In the genomic region with DNA sequence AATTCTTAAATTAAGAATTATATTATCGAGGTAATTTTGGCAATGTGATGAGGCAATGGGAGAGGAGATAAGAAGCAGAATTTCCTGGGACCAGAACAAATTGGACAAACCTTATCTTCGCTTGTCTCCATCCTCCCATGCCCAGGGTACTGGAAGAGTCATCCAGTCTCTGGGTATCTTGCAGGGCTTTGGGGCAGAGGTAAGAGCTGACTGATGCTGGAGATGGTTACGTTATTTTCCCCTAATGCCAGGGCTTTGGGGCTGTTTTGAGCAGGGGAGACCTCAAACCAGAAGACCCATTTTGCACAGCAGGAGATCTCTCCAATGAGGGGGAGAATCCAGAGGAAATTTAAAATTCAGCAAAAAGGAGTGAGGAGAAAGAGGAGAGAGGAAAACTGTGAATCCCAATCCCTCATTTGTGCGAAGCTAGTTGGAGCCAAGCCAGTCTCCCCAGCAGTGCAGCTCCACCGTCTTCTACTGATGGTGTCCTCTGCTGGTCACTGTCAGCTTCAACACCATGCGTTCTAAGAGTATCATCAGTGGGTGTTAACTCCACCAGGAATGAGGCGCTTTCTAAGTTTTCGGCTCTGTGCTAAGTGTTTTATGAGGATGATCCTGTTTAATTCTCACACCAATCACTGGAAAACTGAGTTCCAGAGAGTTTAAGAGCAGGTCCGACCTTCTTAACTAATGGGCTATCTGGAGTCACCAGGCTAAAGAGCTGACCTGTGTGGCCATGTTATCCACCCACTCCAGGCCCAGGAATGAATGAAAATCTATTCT, we compare ENCODE assay signal across 8 cellular contexts.
DNase-seq lines count a peak whose midpoint lies in the region; ATAC-seq and TF ChIP-seq lines count a peak whose summit lies in the region.

No MANE protein-coding gene starts in this region.

- peaks cover 23% of the 10 kb centered on the region for H3K27me3 Mint-ChIP-seq in nephron (ENCODE audit: low read depth)

- no peak for TF ChIP-seq POLR2A in suprapubic skin (IDR thresholded peaks at IDR 0.05)

- H3K4me3 Mint-ChIP-seq in nephron = no peak overlapping the region

- H3K27ac ChIP-seq in fibroblast of lung (ENCODE audit: insufficient read depth, low read length) (no peak overlapping the region), suprapubic skin (no peak overlapping the region)

- WGBS in suprapubic skin = 48% methylated on average over 9 of the region's 9 CpGs

- H3K4me1 ChIP-seq in fibroblast of lung (ENCODE audit: control insufficient read depth, extremely low read depth, insufficient read depth, low read length) = no peaks in the 10 kb centered on the region
- H3K4me1 ChIP-seq in suprapubic skin = peaks cover 3% of the 10 kb centered on the region

- H3K9me3 Mint-ChIP-seq in nephron = peaks cover 22% of the 10 kb centered on the region

- H3K27me3 ChIP-seq in fibroblast of lung (ENCODE audit: control insufficient read depth, insufficient read depth, low read length) (peaks cover 2% of the 10 kb centered on the region), suprapubic skin (no peaks in the 10 kb centered on the region)

- H3K36me3 Mint-ChIP-seq in nephron (ENCODE audit: low read depth) = no peaks in the 10 kb centered on the region

- H3K4me3 ChIP-seq in fibroblast of lung (replicated peaks in 1 of 4; ENCODE audit: control extremely low read depth in 1 of 4, insufficient read depth in 1 of 4, low read depth in 3 of 4, low read length in 4 of 4) (no peak overlapping the region), suprapubic skin (no peak overlapping the region)

- peak; percentile 80 for ATAC-seq in HG03520 (IDR thresholded peaks at IDR 0.05; ENCODE audit: unreplicated experiment)

- no peaks in the 10 kb centered on the region for H3K9me3 ChIP-seq in fibroblast of lung (ENCODE audit: control insufficient read depth, insufficient read depth, low read depth, low read length)
- H3K9me3 ChIP-seq in suprapubic skin = no peaks in the 10 kb centered on the region

- H3K79me2 ChIP-seq in fibroblast of lung (ENCODE audit: control insufficient read depth, insufficient read depth, low read length) = no peaks in the 10 kb centered on the region

- no peak overlapping the region for H2AFZ ChIP-seq in fibroblast of lung (ENCODE audit: low read length)

- H3K4me1 Mint-ChIP-seq in nephron = peaks cover 22% of the 10 kb centered on the region

- H4K20me1 ChIP-seq in fibroblast of lung (ENCODE audit: control insufficient read depth, extremely low read depth, insufficient read depth, low read length) = no peaks in the 10 kb centered on the region

- no peak overlapping the region for H3K9ac ChIP-seq in fibroblast of lung (ENCODE audit: insufficient read depth, low read length)

- DNase-seq in SHP77 (lab: John Stamatoyannopoulos, UW) = peak; percentile 66 to 78
- no peak for DNase-seq in SHP77 treated with DMSO at 0.1 percent for 48 hours (lab: John Stamatoyannopoulos, UW)
- peak; percentile 43 for DNase-seq in NOMO-1 treated with DMSO at 0.1 percent for 48 hours (lab: John Stamatoyannopoulos, UW; ENCODE audit: unreplicated experiment)
- peak; percentile 22 for DNase-seq in activated T-cell treated with anti-CD3 and anti-CD28 coated beads for 4 hours
- peak; percentile 61 to 75 for DNase-seq in fibroblast of lung (ENCODE audit: low read depth in 2 of 2)
- peak in 1 of 2 donors; percentile 82 for DNase-seq in suprapubic skin (ENCODE audit: low spot score in 2 of 2)

- no peak overlapping the region for H3K4me2 ChIP-seq in fibroblast of lung (ENCODE audit: extremely low read depth, insufficient read depth, low read length)

- peak overlapping the region in 1 of 3 experiments; percentile 12 for H3K27ac Mint-ChIP-seq in nephron

- TF ChIP-seq CTCF in fibroblast of lung (conservative IDR thresholded peaks at IDR 0.05 in 1 of 2, IDR thresholded peaks at IDR 0.05 in 1 of 2; ENCODE audit: low read depth in 1 of 2, low read length in 2 of 2) (peak; percentile 75 to 89), nephron (IDR thresholded peaks at IDR 0.05; ENCODE audit: unreplicated experiment in 3 of 3) (peak; percentile 68 to 79 (median 77)), suprapubic skin (IDR thresholded peaks at IDR 0.05) (peak; percentile 39 to 76)

- no peak for TF ChIP-seq EP300 in suprapubic skin (IDR thresholded peaks at IDR 0.05)

- H3K36me3 ChIP-seq in fibroblast of lung (ENCODE audit: control insufficient read depth, insufficient read depth, low read length) (no peaks in the 10 kb centered on the region), suprapubic skin (no peaks in the 10 kb centered on the region)
